ENCODE assay signal across 14 cellular contexts in the genomic region with DNA sequence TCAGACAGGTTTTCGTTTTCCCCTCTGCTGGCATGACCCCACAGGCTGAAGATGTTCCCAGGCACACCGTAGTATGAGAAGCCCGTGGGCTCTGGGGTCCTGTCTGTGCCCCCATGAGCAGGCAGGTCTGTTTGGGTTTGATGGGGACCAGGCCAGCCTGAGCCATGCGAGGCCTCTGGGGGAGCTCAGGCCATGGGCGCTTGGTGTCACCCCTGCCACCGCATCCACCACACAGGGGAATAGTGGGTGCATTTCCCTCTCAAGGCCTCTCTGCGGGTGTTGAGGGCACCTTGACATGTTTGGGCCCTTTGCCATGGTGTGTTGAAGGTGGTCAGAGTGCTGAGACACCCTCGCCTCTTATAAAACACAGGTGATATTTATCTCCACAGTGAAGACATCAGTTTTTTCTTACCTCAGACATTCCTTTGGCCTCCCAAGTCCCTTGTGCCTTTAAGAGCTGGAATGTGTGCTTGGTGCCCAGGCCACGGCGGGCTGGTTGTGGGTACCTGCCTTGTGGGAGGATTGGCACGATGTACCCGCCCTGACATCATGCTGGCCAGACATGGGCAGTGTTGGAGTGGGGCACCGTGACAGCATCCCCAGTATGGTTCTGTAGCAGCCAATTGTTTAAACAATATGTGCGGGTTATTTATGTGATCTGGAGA.
"Had no signal": no experiment of that assay in that cellular context is flagged by ENCODE, and none has a peak within 500 bp of the region (broad histone marks: within the 10 kb centered on the region; RNA-seq: fewer than 3 reads in every experiment).

No MANE protein-coding gene starts in this region.

- DNase-seq: activated CD4-positive, alpha-beta memory T cell treated with anti-CD3 and anti-CD28 coated beads, Interleukin-2, amount 10 ng/mL, durations not matched to agents 7 days and 5 days; activated CD4-positive, alpha-beta T cell treated with anti-CD3 and anti-CD28 coated beads for 4 hours; activated gamma-delta T cell; activated T-cell treated with anti-CD3 and anti-CD28 coated beads, Interleukin-2, amount 50 U/mL, for 24 hours; anterior cingulate cortex; erythroblast; mesendoderm; stimulated activated CD4-positive, alpha-beta T cell treated with anti-CD3 and anti-CD28 coated beads, Interleukin-2, amount 100 ng/mL, for 48 hours; stimulated activated naive CD4-positive, alpha-beta T cell; T-helper 2 cell had no signal

- H3K4me1 Mint-ChIP-seq: activated CD4-positive, alpha-beta memory T cell treated with anti-CD3 and anti-CD28 coated beads, Interleukin-2, amount 10 ng/mL, durations not matched to agents 7 days and 5 days had no signal

- H3K4me3 Mint-ChIP-seq: activated CD4-positive, alpha-beta memory T cell treated with anti-CD3 and anti-CD28 coated beads, Interleukin-2, amount 10 ng/mL, durations not matched to agents 7 days and 5 days; activated naive CD8-positive, alpha-beta T cell; activated T-cell treated with anti-CD3 and anti-CD28 coated beads, Interleukin-2, amount 50 U/mL, for 24 hours; natural killer cell treated with Interleukin-12 subunit alpha and Interleukin-12 subunit beta and Interleukin-15 and Interleukin-18, amount 100 ng/mL, for 72 hours; WTC11 had no signal

- H3K9me3 Mint-ChIP-seq: activated CD4-positive, alpha-beta memory T cell treated with anti-CD3 and anti-CD28 coated beads, Interleukin-2, amount 10 ng/mL, durations not matched to agents 7 days and 5 days; activated T-cell treated with anti-CD3 and anti-CD28 coated beads, Interleukin-2, amount 50 U/mL, for 24 hours; natural killer cell treated with Interleukin-12 subunit alpha and Interleukin-12 subunit beta and Interleukin-15 and Interleukin-18, amount 100 ng/mL, for 72 hours; WTC11 had no signal

- H3K36me3 Mint-ChIP-seq: activated naive CD8-positive, alpha-beta T cell; natural killer cell treated with Interleukin-12 subunit alpha and Interleukin-12 subunit beta and Interleukin-15 and Interleukin-18, amount 100 ng/mL, for 72 hours had no signal

- ATAC-seq: gastrocnemius medialis; natural killer cell treated with Interleukin-12 subunit alpha and Interleukin-12 subunit beta and Interleukin-15 and Interleukin-18, amount 100 ng/mL, for 72 hours; WTC11 had no signal

- H3K27me3 Mint-ChIP-seq: activated CD4-positive, alpha-beta memory T cell treated with anti-CD3 and anti-CD28 coated beads, Interleukin-2, amount 10 ng/mL, durations not matched to agents 7 days and 5 days; activated naive CD8-positive, alpha-beta T cell; activated T-cell treated with anti-CD3 and anti-CD28 coated beads, Interleukin-2, amount 50 U/mL, for 24 hours had no signal

- H3K27ac Mint-ChIP-seq: activated CD4-positive, alpha-beta memory T cell treated with anti-CD3 and anti-CD28 coated beads, Interleukin-2, amount 10 ng/mL, durations not matched to agents 7 days and 5 days; activated naive CD8-positive, alpha-beta T cell; activated T-cell treated with anti-CD3 and anti-CD28 coated beads, Interleukin-2, amount 50 U/mL, for 24 hours; natural killer cell treated with Interleukin-12 subunit alpha and Interleukin-12 subunit beta and Interleukin-15 and Interleukin-18, amount 100 ng/mL, for 72 hours; WTC11 had no signal
